ENCODE assay signal across 29 cellular contexts in genomic region chr1:3042481-3042880, GRCh38. TPM values are rescaled to one million over a fixed set of nuclear protein-coding genes. Genes with fewer than 3 reads are reported as not detected.
"Had no signal": no experiment of that assay in that cellular context is flagged by ENCODE, and none has a peak within 500 bp of the region (broad histone marks: within the 10 kb centered on the region; RNA-seq: fewer than 3 reads in every experiment).

No MANE protein-coding gene starts in this region.

- H3K4me3 ChIP-seq: cardiac muscle cell, K562, SK-N-MC had no signal

- ATAC-seq: K562, Panc1, Right ventricle myocardium inferior, T-cell had no signal

- H3K27ac Mint-ChIP-seq: activated CD4-positive, alpha-beta memory T cell treated with anti-CD3 and anti-CD28 coated beads, Interleukin-2, amount 10 ng/mL, durations not matched to agents 7 days and 5 days; activated naive CD8-positive, alpha-beta T cell; activated T-helper 1 cell treated with anti-CD3 and anti-CD28 coated beads, Interleukin-12 subunit alpha, Interleukin-12 subunit beta, Interleukin-2, Interleukin-4 antibody, amounts not matched to agents 30 ng/mL and 10 ng/mL and 1 ng/mL, durations not matched to agents 14 hours and 24 hours and 36 hours; T-cell had no signal

- H3K27me3 ChIP-seq: brain microvascular endothelial cell, cardiac muscle cell had no signal

- H3K4me1 Mint-ChIP-seq: activated CD4-positive, alpha-beta memory T cell treated with anti-CD3 and anti-CD28 coated beads, Interleukin-2, amount 10 ng/mL, durations not matched to agents 7 days and 5 days; T-cell had no signal

- H3K36me3 Mint-ChIP-seq: activated naive CD8-positive, alpha-beta T cell; T-cell had no signal

- H3K9me3 Mint-ChIP-seq: activated CD4-positive, alpha-beta memory T cell treated with anti-CD3 and anti-CD28 coated beads, Interleukin-2, amount 10 ng/mL, durations not matched to agents 7 days and 5 days; activated T-helper 1 cell treated with anti-CD3 and anti-CD28 coated beads, Interleukin-12 subunit alpha, Interleukin-12 subunit beta, Interleukin-2, Interleukin-4 antibody, amounts not matched to agents 30 ng/mL and 10 ng/mL and 1 ng/mL, durations not matched to agents 14 hours and 24 hours and 36 hours; T-cell had no signal

- H3K27ac ChIP-seq: brain microvascular endothelial cell, cardiac muscle cell, SK-N-MC had no signal

- H3K36me3 ChIP-seq: brain microvascular endothelial cell, cardiac muscle cell had no signal

- DNase-seq: activated CD4-positive, alpha-beta memory T cell treated with anti-CD3 and anti-CD28 coated beads, Interleukin-2, amount 10 ng/mL, durations not matched to agents 7 days and 5 days; activated CD4-positive, alpha-beta T cell treated with anti-CD3 and anti-CD28 coated beads, Interleukin-2, amount 50 U/mL, for 1 hour; activated CD4-positive, CD25-positive, alpha-beta regulatory T cell; activated CD8-positive, alpha-beta memory T cell treated with anti-CD3 and anti-CD28 coated beads, Interleukin-2, amount 50 U/mL, for 4 hours; activated effector memory CD4-positive, alpha-beta T cell treated with Interleukin-2 at 50 U/mL for 16 hours; activated naive CD4-positive, alpha-beta T cell treated with Interleukin-2 at 50 U/mL for 16 hours; brain microvascular endothelial cell; Karpas-422; MM.1S; NCI-H1048; NCI-H1417; NCI-H1930; NCI-H2171; NCI-H345; NCI-H510A; NCI-H526 treated with DMSO at 0.1 percent for 48 hours; NCI-H82; OCI-M1; RPMI8226; T-cell; T-helper 2 cell; T1000 had no signal

- H3K4me3 Mint-ChIP-seq: activated CD4-positive, alpha-beta memory T cell treated with anti-CD3 and anti-CD28 coated beads, Interleukin-2, amount 10 ng/mL, durations not matched to agents 7 days and 5 days; activated naive CD8-positive, alpha-beta T cell; activated T-helper 1 cell treated with anti-CD3 and anti-CD28 coated beads, Interleukin-12 subunit alpha, Interleukin-12 subunit beta, Interleukin-2, Interleukin-4 antibody, amounts not matched to agents 30 ng/mL and 10 ng/mL and 1 ng/mL, durations not matched to agents 14 hours and 24 hours and 36 hours; T-cell had no signal

RNA-seq across cellular contexts. Expression of gene ACTRT2, which starts 21.2 kb away (rescaled TPM):
- total RNA-seq: activated CD4-positive, alpha-beta memory T cell treated with anti-CD3 and anti-CD28 coated beads, Interleukin-2, amount 10 ng/mL, durations not matched to agents 7 days and 5 days; activated T-helper 1 cell treated with anti-CD3 and anti-CD28 coated beads, Interleukin-12 subunit alpha, Interleukin-12 subunit beta, Interleukin-2, Interleukin-4 antibody, amounts not matched to agents 30 ng/mL and 10 ng/mL and 1 ng/mL, durations not matched to agents 14 hours and 24 hours and 36 hours; cardiac muscle cell; K562; Right ventricle myocardium inferior; T-cell had no signal

RNA-seq across cellular contexts. Expression of gene PRDM16, which starts 26.5 kb away (rescaled TPM):
- total RNA-seq: activated T-helper 1 cell treated with anti-CD3 and anti-CD28 coated beads, Interleukin-12 subunit alpha, Interleukin-12 subunit beta, Interleukin-2, Interleukin-4 antibody, amounts not matched to agents 30 ng/mL and 10 ng/mL and 1 ng/mL, durations not matched to agents 14 hours and 24 hours and 36 hours had no signal
